In the genomic region with DNA sequence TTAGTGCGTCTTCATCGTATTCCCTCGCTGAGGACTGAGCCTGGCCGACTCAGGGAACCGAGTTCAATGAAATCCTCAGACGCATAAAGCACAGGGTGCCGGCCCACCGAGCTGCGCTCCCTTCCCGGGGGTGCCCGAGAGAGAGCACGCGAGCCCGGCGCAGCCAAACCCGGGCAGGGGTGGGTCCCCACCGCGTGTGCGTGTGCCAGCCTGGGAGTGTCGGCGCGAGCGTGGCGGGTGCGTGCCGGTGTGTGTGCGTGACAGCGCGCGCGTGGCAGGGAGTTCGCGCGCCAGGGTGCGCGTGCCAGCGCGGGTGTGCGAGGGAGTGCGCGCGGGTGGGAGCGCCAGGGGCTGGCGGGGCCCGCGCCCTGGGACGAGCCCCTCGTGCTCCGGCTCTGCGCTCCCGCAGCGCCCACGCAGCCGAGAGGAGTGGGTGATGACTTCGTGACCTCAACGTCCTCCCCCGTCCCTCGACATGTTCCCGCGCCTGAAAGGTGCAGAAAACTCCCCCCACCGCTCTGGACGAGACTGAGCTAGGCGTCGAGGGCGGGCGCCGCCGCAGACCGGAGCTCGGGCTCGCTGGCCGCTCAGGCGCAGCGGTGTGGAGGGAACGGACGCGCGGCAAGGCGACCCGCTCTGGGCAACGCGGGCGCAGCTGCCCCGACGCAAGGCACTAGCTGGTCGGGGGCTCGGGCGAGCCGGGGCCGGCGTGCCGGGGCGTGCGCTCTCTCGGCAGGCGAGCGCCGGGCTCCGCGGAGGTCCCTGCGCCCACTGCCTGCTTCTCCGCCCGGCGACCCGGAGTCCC, we compare ENCODE assay signal across 8 cellular contexts.
DNase-seq lines count a peak whose midpoint lies in the region; ATAC-seq and TF ChIP-seq lines count a peak whose summit lies in the region.

No MANE protein-coding gene starts in this region.

- H3K27me3 Mint-ChIP-seq in nephron progenitor cell (ENCODE audit: low read depth, poor library complexity) = peaks cover 35% of the 10 kb centered on the region

- DNase-seq in DMS79 (lab: John Stamatoyannopoulos, UW) = peak; percentile 8
- DNase-seq in HK-2 (ENCODE audit: unreplicated experiment) = peak; percentile 54
- DNase-seq in activated CD8-positive, alpha-beta memory T cell treated with anti-CD3 and anti-CD28 coated beads for 48 hours (ENCODE audit: low read depth in 2 of 3, low spot score in 2 of 3) = peak in 2 of 3 experiments; percentile 15 to 29
- peak; percentile 27 for DNase-seq in fibroblast of the aortic adventitia (ENCODE audit: low read depth)
- peak; percentile 78 for DNase-seq in nephron progenitor cell
- no peak for DNase-seq in tibial nerve (ENCODE audit: low spot score in 2 of 2)
- DNase-seq in effector memory CD4-positive, alpha-beta T cell = no peak

- no peaks in the 10 kb centered on the region for H3K36me3 Mint-ChIP-seq in nephron progenitor cell (ENCODE audit: low read depth)

- peaks cover 39% of the 10 kb centered on the region for H3K4me1 Mint-ChIP-seq in nephron progenitor cell

- H3K9me3 ChIP-seq in tibial nerve = no peaks in the 10 kb centered on the region
- H3K9me3 ChIP-seq in effector memory CD4-positive, alpha-beta T cell (ENCODE audit: control insufficient read depth, low read length) = no peaks in the 10 kb centered on the region

- H3K9me3 Mint-ChIP-seq in nephron progenitor cell = no peaks in the 10 kb centered on the region

- H3K4me1 ChIP-seq in tibial nerve = peaks cover 0 to 42% (median 5%) of the 10 kb centered on the region in 4 donors
- H3K4me1 ChIP-seq in effector memory CD4-positive, alpha-beta T cell (ENCODE audit: control insufficient read depth, insufficient read depth, low read length, poor library complexity, severe bottlenecking) = peaks cover 5% of the 10 kb centered on the region

- H3K4me3 ChIP-seq in fibroblast of the aortic adventitia (ENCODE audit: low read depth, low read length) (peak overlapping the region; percentile 67), tibial nerve (peak overlapping the region; percentile 48 to 73 (median 60))
- no peak overlapping the region for H3K4me3 ChIP-seq in effector memory CD4-positive, alpha-beta T cell (ENCODE audit: insufficient read depth, low read depth, low read length, poor library complexity, severe bottlenecking)

- TF ChIP-seq POLR2A in tibial nerve (IDR thresholded peaks at IDR 0.05) = peak in 1 of 2 donors; percentile 47

- 1% methylated on average over 16 to 58 of the region's 105 CpGs for WGBS in tibial nerve, 2 donors

- ATAC-seq in GM21367 (IDR thresholded peaks at IDR 0.05; ENCODE audit: unreplicated experiment) = peak; percentile 62

- no peaks in the 10 kb centered on the region for H3K36me3 ChIP-seq in tibial nerve
- H3K36me3 ChIP-seq in effector memory CD4-positive, alpha-beta T cell (ENCODE audit: control insufficient read depth, insufficient read depth, low read length) = no peaks in the 10 kb centered on the region

- TF ChIP-seq EP300 in tibial nerve (IDR thresholded peaks at IDR 0.05) = peak in 1 of 2 donors; percentile 69

- no peak overlapping the region for H3K27ac Mint-ChIP-seq in nephron progenitor cell

- TF ChIP-seq CTCF in fibroblast of the aortic adventitia (IDR thresholded peaks at IDR 0.05; ENCODE audit: insufficient read depth, low read length) = no peak
- TF ChIP-seq CTCF in nephron progenitor cell (IDR thresholded peaks at IDR 0.05) = no peak
- peak in 1 of 5 experiments; percentile 11 for TF ChIP-seq CTCF in tibial nerve (IDR thresholded peaks at IDR 0.05)

- H3K4me3 Mint-ChIP-seq in nephron progenitor cell = peak overlapping the region; percentile 79

- no peaks in the 10 kb centered on the region for H3K27me3 ChIP-seq in tibial nerve
- peaks cover 16% of the 10 kb centered on the region for H3K27me3 ChIP-seq in effector memory CD4-positive, alpha-beta T cell (replicated peaks; ENCODE audit: control insufficient read depth, insufficient read depth, low read length, poor library complexity, severe bottlenecking)

- H3K27ac ChIP-seq in tibial nerve = peak overlapping the region; percentile 66 to 94 (median 83)
- H3K27ac ChIP-seq in effector memory CD4-positive, alpha-beta T cell (ENCODE audit: insufficient read depth, low read length, poor library complexity, severe bottlenecking) = no peak overlapping the region

Comparison
In these comparisons a context has a peak if more than half of its experiments do, and no peak if none do; other contexts are left out.
1. DNase-seq: peak in DMS79 (single experiment), HK-2 (single experiment), activated CD8-positive, alpha-beta memory T cell treated with anti-CD3 and anti-CD28 coated beads for 48 hours (2 of 3), fibroblast of the aortic adventitia (single experiment) and nephron progenitor cell (single experiment); none in tibial nerve (0 of 2) and effector memory CD4-positive, alpha-beta T cell (0 of 3).